8 cellular contexts compared by ENCODE assay signal in genomic region chr9:124415102-124415851, GRCh38. TPM values are rescaled to one million over a fixed set of nuclear protein-coding genes. Genes with fewer than 3 reads are reported as not detected.
DNase-seq lines count a peak whose midpoint lies in the region; ATAC-seq and TF ChIP-seq lines count a peak whose summit lies in the region.

Gene PSMB7, minus strand, starts transcription at chr9:124415442. Its CDS starts 17 bp downstream, at chr9:124415425.

- TF ChIP-seq CTCF in GM12874 (IDR thresholded peaks at IDR 0.05; ENCODE audit: insufficient read depth, low read depth, low read length) = peak; percentile 85
- TF ChIP-seq CTCF in progenitor cell of endocrine pancreas (IDR thresholded peaks at IDR 0.05; ENCODE audit: unreplicated experiment) = peak; percentile 94

- 6% methylated on average over 41 of the region's 41 CpGs for WGBS in urinary bladder

- H3K4me1 Mint-ChIP-seq in progenitor cell of endocrine pancreas (ENCODE audit: low read depth) = peaks cover 9% of the 10 kb centered on the region

- peak; percentile 90 for ATAC-seq in HG02840 (IDR thresholded peaks at IDR 0.05; ENCODE audit: low FRiP score, unreplicated experiment)
- ATAC-seq in left cardiac atrium = peak; percentile 97

- DNase-seq in NCI-H1436 treated with DMSO at 0.1 percent for 48 hours (lab: John Stamatoyannopoulos, UW) (peak; percentile 85), T-helper 1 cell (peak; percentile 93 to 97 (median 96)), amniotic epithelial cell (ENCODE audit: low read depth) (peak; percentile 94), left cardiac atrium (peak; percentile 96), progenitor cell of endocrine pancreas (ENCODE audit: low spot score, unreplicated experiment) (peak; percentile 88)

- peak within 1 kb of the TSS; percentile 99 for H3K4me3 Mint-ChIP-seq in progenitor cell of endocrine pancreas (ENCODE audit: low read depth)

- no peaks in the 10 kb centered on the region for H3K27me3 Mint-ChIP-seq in progenitor cell of endocrine pancreas

- H3K36me3 ChIP-seq in urinary bladder (ENCODE audit: insufficient read depth) = peaks cover 2% of the 10 kb centered on the region

- H3K4me3 ChIP-seq in urinary bladder (ENCODE audit: low read depth, low read length) = peak within 1 kb of the TSS; percentile 56

- H3K36me3 Mint-ChIP-seq in progenitor cell of endocrine pancreas (ENCODE audit: insufficient read depth) = peaks cover 17% of the 10 kb centered on the region

- H3K27ac Mint-ChIP-seq in progenitor cell of endocrine pancreas = peak within 1 kb of the TSS; percentile 99

- no peaks in the 10 kb centered on the region for H3K4me1 ChIP-seq in urinary bladder (ENCODE audit: insufficient read depth)

- intact Hi-C loops in left cardiac atrium (cut with DNase I) = no loop called here

- H3K27ac ChIP-seq in urinary bladder (ENCODE audit: low read depth) = no peak within 1 kb of the TSS

- H3K9me3 Mint-ChIP-seq in progenitor cell of endocrine pancreas (ENCODE audit: low read depth) = peaks cover 4% of the 10 kb centered on the region

RNA-seq across cellular contexts. Expression of gene PSMB7, which starts in this region (rescaled TPM):
- total RNA-seq in left cardiac atrium = 100 to 1,000 TPM; 124 to 135 TPM
- total RNA-seq in progenitor cell of endocrine pancreas = 143 and 144 TPM in 2 replicates
- 110 TPM for total RNA-seq in urinary bladder
- 152 TPM for polyA plus RNA-seq in urinary bladder
